In the genomic region with DNA sequence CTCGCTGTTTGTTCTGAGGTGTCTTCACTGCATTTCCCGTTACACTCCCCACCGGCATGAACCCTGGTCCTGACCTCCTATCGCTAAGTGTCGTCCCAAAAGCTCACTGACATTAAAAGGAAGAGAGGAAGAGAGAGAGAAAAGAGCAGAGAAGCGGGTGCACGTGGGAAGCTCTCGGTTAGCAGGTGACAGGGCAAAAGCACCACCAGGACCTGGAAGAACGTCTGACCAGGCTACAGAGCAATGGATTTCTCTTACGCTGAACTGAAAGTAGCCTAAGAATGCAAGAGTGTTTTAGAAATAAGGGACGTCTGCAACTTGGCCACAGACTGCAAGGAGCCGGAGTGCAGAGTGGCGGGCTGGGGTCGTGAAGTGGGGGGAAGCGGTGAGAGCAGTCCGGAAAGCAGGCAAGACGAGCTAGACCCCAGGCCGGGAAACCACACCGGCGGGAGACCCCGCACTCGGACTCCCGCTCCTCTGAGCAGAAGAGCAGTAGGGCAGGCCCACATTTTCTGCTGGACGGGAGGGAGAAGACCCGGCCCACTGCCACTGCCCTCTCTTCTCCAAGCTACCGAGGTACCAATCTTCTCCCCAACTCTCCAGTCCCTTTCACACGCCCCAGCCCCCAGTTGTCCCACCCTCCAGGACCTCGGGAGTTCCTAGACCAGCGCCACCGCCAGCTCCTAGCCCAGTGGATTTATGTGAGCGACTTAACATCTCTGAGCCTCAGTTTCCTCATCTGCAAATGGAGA, we compare ENCODE assay signal across 8 cellular contexts. TPM values are rescaled to one million over a fixed set of nuclear protein-coding genes. Genes with fewer than 3 reads are reported as not detected.
DNase-seq lines count a peak whose midpoint lies in the region; TF ChIP-seq lines count a peak whose summit lies in the region.

No MANE protein-coding gene starts in this region.

- in situ Hi-C loops in GM13977 (cut with MboI; ENCODE audit: low pct_unique_long_range_greater_than_20kb, low sequenced_read_pairs, unreplicated experiment), result no loop called here

- peak overlapping the region; percentile 99 for H3K4me3 Mint-ChIP-seq in dendritic cell treated with granulocyte-macrophage colony-stimulating factor and Interleukin-4, amounts not matched to agents 40 ng/mL and 50 ng/mL, for 4 days

- H3K36me3 ChIP-seq in SK-N-MC (ENCODE audit: insufficient read depth, low read length) (no peaks in the 10 kb centered on the region), mucosa of stomach (ENCODE audit: control insufficient read depth, insufficient read depth, low read length) (no peaks in the 10 kb centered on the region), uterus (no peaks in the 10 kb centered on the region)

- TF ChIP-seq CTCF in uterus (IDR thresholded peaks at IDR 0.05) (no peak), GM13977 (IDR thresholded peaks at IDR 0.05; ENCODE audit: extremely low read depth, insufficient read depth, missing control alignments) (no peak)

- DNase-seq in NCI-H2227 (lab: John Stamatoyannopoulos, UW; ENCODE audit: unreplicated experiment) (peak; percentile 49), NCI-H2227 treated with DMSO at 0.1 percent for 48 hours (lab: John Stamatoyannopoulos, UW) (no peak), SK-N-MC (ENCODE audit: low read depth, low spot score) (no peak), uterus (peak; percentile 35 to 36), NCI-H2107 treated with DMSO at 0.1 percent for 48 hours (lab: John Stamatoyannopoulos, UW; ENCODE audit: unreplicated experiment) (no peak), GM13977 (ENCODE audit: low spot score) (no peak)

- H3K9ac ChIP-seq in SK-N-MC (ENCODE audit: insufficient read length) (peak overlapping the region; percentile 95), mucosa of stomach (ENCODE audit: low read length) (peak overlapping the region; percentile 70)

- peak overlapping the region; percentile 99 for H3K4me3 ChIP-seq in SK-N-MC
- H3K4me3 ChIP-seq in mucosa of stomach (ENCODE audit: low read length), result peak overlapping the region; percentile 86
- peak overlapping the region; percentile 75 to 94 for H3K4me3 ChIP-seq in uterus

- H3K9me3 Mint-ChIP-seq in dendritic cell treated with granulocyte-macrophage colony-stimulating factor and Interleukin-4, amounts not matched to agents 40 ng/mL and 50 ng/mL, for 4 days, result no peaks in the 10 kb centered on the region

- H3K27me3 Mint-ChIP-seq in dendritic cell treated with granulocyte-macrophage colony-stimulating factor and Interleukin-4, amounts not matched to agents 40 ng/mL and 50 ng/mL, for 4 days, result peaks cover 21% of the 10 kb centered on the region

- H3K36me3 Mint-ChIP-seq in dendritic cell treated with granulocyte-macrophage colony-stimulating factor and Interleukin-4, amounts not matched to agents 40 ng/mL and 50 ng/mL, for 4 days (ENCODE audit: low read depth), result peaks cover 16% of the 10 kb centered on the region

- H3K27ac ChIP-seq in SK-N-MC (0 out of 2 replicates have a peak overlapping the region, but pooled peaks have one; percentile 94), uterus (peak overlapping the region; percentile 92 to 95)

- H3K4me1 ChIP-seq in mucosa of stomach (ENCODE audit: control insufficient read depth, insufficient read depth, low read length), result peaks cover 13% of the 10 kb centered on the region
- H3K4me1 ChIP-seq in uterus, result no peaks in the 10 kb centered on the region

- H3K27me3 ChIP-seq in mucosa of stomach (ENCODE audit: control insufficient read depth, insufficient read depth, low read length) (no peaks in the 10 kb centered on the region), uterus (no peaks in the 10 kb centered on the region)

- H3K27ac Mint-ChIP-seq in dendritic cell treated with granulocyte-macrophage colony-stimulating factor and Interleukin-4, amounts not matched to agents 40 ng/mL and 50 ng/mL, for 4 days, result peak overlapping the region; percentile 95

- intact Hi-C loops in dendritic cell treated with granulocyte-macrophage colony-stimulating factor and Interleukin-4, amounts not matched to agents 40 ng/mL and 50 ng/mL, for 4 days (cut with micrococcal nuclease), result loop anchor here (10.0 kb wide), 1 partner anchor 259 kb away; no protein-coding TSS in a partner anchor
- intact Hi-C loops in uterus (cut with DNase I; ENCODE audit: low total_unique reads), result no loop called here

- TF ChIP-seq POLR2A in uterus (IDR thresholded peaks at IDR 0.05), result no peak

- H3K4me1 Mint-ChIP-seq in dendritic cell treated with granulocyte-macrophage colony-stimulating factor and Interleukin-4, amounts not matched to agents 40 ng/mL and 50 ng/mL, for 4 days (ENCODE audit: low read depth), result peaks cover 51% of the 10 kb centered on the region

- peaks cover 4% of the 10 kb centered on the region for H3K9me3 ChIP-seq in SK-N-MC (ENCODE audit: low read depth, low read length)
- no peaks in the 10 kb centered on the region for H3K9me3 ChIP-seq in mucosa of stomach (ENCODE audit: control insufficient read depth, low read length)
- no peaks in the 10 kb centered on the region for H3K9me3 ChIP-seq in uterus

RNA-seq across cellular contexts. Expression of gene MPZL1, which starts 8.3 kb away (rescaled TPM):
- total RNA-seq in uterus, result 100 to 1,000 TPM in 2 of 4 donors, 10 to 100 TPM in 2; 24.3 to 150 (median 82.3) TPM

Comparison
In these comparisons a context has a peak if more than half of its experiments do, and no peak if none do; other contexts are left out.
1. DNase-seq: peak in NCI-H2227 (single experiment) and uterus (2 of 2); none in NCI-H2227 treated with DMSO at 0.1 percent for 48 hours (single experiment), SK-N-MC (single experiment), NCI-H2107 treated with DMSO at 0.1 percent for 48 hours (single experiment) and GM13977 (single experiment).
2. Peak in every context shown above with its lines, with median percentiles within 50 percentile points of each other: H3K4me3 ChIP-seq.